In the genomic region with DNA sequence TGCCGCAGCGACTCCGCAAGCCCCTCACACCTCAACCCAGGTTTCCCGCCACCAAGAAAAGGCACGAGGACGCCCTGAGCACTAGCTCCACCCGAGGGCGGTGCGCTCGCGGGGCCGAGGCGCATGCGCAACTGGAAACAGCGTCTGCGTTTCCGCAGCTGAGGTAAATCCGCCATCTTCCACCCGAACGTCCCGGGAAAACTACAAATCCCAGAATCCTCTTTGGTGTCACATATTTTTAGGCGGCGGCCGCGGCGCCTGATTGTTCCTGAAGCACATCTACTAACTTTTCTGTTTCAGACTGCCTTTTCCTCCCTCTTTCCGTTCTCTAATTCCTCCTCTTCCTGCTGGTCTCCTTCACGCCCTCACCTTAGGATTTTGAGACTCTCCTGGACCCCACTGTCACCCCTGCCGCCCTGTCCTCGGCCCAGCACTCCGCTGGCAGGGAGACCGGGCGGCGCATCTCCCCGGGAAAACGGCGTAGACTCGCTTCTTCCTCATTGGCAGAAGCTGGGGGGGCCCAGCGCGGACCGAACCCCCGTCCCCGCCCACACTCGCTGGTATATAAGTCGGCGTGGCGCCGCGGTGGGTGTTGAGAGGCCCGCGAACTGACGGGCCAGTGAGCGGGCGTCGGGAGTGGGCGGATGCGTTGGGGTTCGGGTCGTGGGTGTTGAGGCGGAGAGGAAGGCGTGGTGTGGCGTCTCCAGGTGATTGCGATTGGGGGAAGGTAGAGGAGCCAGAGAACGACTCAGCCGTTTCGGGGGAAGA, we compare ENCODE assay signal across 1 cellular context.
TF ChIP-seq lines count a peak whose summit lies in the region.

A gene with protein sequence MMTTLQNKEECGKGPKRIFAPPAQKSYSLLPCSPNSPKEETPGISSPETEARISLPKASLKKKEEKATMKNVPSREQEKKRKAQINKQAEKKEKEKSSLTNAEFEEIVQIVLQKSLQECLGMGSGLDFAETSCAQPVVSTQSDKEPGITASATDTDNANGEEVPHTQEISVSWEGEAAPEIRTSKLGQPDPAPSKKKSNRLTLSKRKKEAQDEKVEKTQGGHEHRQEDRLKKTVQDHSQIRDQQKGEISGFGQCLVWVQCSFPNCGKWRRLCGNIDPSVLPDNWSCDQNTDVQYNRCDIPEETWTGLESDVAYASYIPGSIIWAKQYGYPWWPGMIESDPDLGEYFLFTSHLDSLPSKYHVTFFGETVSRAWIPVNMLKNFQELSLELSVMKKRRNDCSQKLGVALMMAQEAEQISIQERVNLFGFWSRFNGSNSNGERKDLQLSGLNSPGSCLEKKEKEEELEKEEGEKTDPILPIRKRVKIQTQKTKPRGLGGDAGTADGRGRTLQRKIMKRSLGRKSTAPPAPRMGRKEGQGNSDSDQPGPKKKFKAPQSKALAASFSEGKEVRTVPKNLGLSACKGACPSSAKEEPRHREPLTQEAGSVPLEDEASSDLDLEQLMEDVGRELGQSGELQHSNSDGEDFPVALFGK (minus strand): TSS at position 505 of the 768 bp plus-strand sequence. CDS start 8,054 bp downstream, outside the sequence.

TF ChIP-seq in SK-N-SH, 30 proteins besides CTCF, POLR2A, EP300 and RAD21 (continued from another document):
- 0 out of 2 replicates have a peak, but pooled peaks have one; percentile 9 for TF ChIP-seq TEAD4 (IDR thresholded peaks at IDR 0.05; ENCODE audit: borderline replicate concordance, insufficient read depth)
- TF ChIP-seq, protein P1, sequence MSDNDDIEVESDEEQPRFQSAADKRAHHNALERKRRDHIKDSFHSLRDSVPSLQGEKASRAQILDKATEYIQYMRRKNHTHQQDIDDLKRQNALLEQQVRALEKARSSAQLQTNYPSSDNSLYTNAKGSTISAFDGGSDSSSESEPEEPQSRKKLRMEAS (IDR thresholded peaks at IDR 0.05; ENCODE audit: low read depth) = peak; percentile 100
- TF ChIP-seq, protein P2, sequence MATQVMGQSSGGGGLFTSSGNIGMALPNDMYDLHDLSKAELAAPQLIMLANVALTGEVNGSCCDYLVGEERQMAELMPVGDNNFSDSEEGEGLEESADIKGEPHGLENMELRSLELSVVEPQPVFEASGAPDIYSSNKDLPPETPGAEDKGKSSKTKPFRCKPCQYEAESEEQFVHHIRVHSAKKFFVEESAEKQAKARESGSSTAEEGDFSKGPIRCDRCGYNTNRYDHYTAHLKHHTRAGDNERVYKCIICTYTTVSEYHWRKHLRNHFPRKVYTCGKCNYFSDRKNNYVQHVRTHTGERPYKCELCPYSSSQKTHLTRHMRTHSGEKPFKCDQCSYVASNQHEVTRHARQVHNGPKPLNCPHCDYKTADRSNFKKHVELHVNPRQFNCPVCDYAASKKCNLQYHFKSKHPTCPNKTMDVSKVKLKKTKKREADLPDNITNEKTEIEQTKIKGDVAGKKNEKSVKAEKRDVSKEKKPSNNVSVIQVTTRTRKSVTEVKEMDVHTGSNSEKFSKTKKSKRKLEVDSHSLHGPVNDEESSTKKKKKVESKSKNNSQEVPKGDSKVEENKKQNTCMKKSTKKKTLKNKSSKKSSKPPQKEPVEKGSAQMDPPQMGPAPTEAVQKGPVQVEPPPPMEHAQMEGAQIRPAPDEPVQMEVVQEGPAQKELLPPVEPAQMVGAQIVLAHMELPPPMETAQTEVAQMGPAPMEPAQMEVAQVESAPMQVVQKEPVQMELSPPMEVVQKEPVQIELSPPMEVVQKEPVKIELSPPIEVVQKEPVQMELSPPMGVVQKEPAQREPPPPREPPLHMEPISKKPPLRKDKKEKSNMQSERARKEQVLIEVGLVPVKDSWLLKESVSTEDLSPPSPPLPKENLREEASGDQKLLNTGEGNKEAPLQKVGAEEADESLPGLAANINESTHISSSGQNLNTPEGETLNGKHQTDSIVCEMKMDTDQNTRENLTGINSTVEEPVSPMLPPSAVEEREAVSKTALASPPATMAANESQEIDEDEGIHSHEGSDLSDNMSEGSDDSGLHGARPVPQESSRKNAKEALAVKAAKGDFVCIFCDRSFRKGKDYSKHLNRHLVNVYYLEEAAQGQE (IDR thresholded peaks at IDR 0.05; ENCODE audit: low read depth, low read length) = no peak; the same call in 1 of the 2 replicates
- no peak for TF ChIP-seq EZH2phosphoT487 (IDR thresholded peaks at IDR 0.05; ENCODE audit: borderline replicate concordance, low read depth)
- TF ChIP-seq MXI1 (IDR thresholded peaks at IDR 0.05; ENCODE audit: low read depth, low read length) = peak; percentile 83; the same call in 1 of the 2 replicates
- TF ChIP-seq RFX5 (IDR thresholded peaks at IDR 0.05; ENCODE audit: low read length) = peak; percentile 8; the same call in 1 of the 2 replicates
- peak; percentile 56 for TF ChIP-seq FOXJ3 (CRISPR knock-in tag; IDR thresholded peaks at IDR 0.05)
- peak; percentile 64 for TF ChIP-seq GABPA (IDR thresholded peaks at IDR 0.05; ENCODE audit: low read depth)
- TF ChIP-seq YY1 (IDR thresholded peaks at IDR 0.05; ENCODE audit: low read depth) = peak; percentile 91
- peak; percentile 98 for TF ChIP-seq NRF1 (IDR thresholded peaks at IDR 0.05; ENCODE audit: low read depth, low read length)
- no peak for TF ChIP-seq FOXM1 (IDR thresholded peaks at IDR 0.05; ENCODE audit: low read depth)
- TF ChIP-seq FOSL2 (IDR thresholded peaks at IDR 0.05; ENCODE audit: borderline replicate concordance, low read depth) = peak; percentile 1; the same call in 1 of the 2 replicates
- TF ChIP-seq, protein P3, sequence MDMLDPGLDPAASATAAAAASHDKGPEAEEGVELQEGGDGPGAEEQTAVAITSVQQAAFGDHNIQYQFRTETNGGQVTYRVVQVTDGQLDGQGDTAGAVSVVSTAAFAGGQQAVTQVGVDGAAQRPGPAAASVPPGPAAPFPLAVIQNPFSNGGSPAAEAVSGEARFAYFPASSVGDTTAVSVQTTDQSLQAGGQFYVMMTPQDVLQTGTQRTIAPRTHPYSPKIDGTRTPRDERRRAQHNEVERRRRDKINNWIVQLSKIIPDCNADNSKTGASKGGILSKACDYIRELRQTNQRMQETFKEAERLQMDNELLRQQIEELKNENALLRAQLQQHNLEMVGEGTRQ (IDR thresholded peaks at IDR 0.05; ENCODE audit: borderline replicate concordance, low read depth, low read length) = no peak
- peak; percentile 92 for TF ChIP-seq TAF1 (IDR thresholded peaks at IDR 0.05; ENCODE audit: borderline replicate concordance, low read depth, low read length)
